In genomic region chr3:62134061-62134496, GRCh38 we compare ENCODE assay signal across 12 cellular contexts.
DNase-seq lines count a peak whose midpoint lies in the region; ATAC-seq and TF ChIP-seq lines count a peak whose summit lies in the region.
"Had no signal": no experiment of that assay in that cellular context is flagged by ENCODE, and none has a peak within 500 bp of the region (broad histone marks: within the 10 kb centered on the region; RNA-seq: fewer than 3 reads in every experiment).

No MANE protein-coding gene starts in this region.

- H3K4me1 ChIP-seq in ascending aorta = peaks cover 4 to 31% of the 10 kb centered on the region in 2 donors
- peaks cover 0 to 10% (median 0%) of the 10 kb centered on the region in 3 donors for H3K4me1 ChIP-seq in esophagus squamous epithelium
- H3K4me1 ChIP-seq in hepatocyte (ENCODE audit: insufficient read depth) = peaks cover 4% of the 10 kb centered on the region

- H3K4me2 ChIP-seq in hepatocyte = no peak overlapping the region

- H3K9me3 ChIP-seq in ascending aorta (no peaks in the 10 kb centered on the region), esophagus squamous epithelium (no peaks in the 10 kb centered on the region), hepatocyte (ENCODE audit: low read depth) (no peaks in the 10 kb centered on the region)

- DNase-seq in AG08395 (ENCODE audit: low spot score) = peak; percentile 8
- DNase-seq in ascending aorta (ENCODE audit: low spot score in 2 of 2) = no peak
- no peak for DNase-seq in left lobe of liver (ENCODE audit: low spot score)
- DNase-seq in NCI-H1436 (lab: John Stamatoyannopoulos, UW) = no peak
- DNase-seq in GDM1 (lab: John Stamatoyannopoulos, UW) = no peak
- no peak for DNase-seq in esophagus squamous epithelium (lab: John Stamatoyannopoulos, UW)
- DNase-seq in hepatocyte (ENCODE audit: low spot score) = no peak
- DNase-seq: activated CD4-positive, alpha-beta memory T cell treated with anti-CD3 and anti-CD28 coated beads, Interleukin-2, amount 10 ng/mL, durations not matched to agents 7 days and 5 days; CD8-positive, alpha-beta memory T cell; retina had no signal

- no peak for TF ChIP-seq EP300 in Ishikawa (IDR thresholded peaks at IDR 0.05; ENCODE audit: borderline replicate concordance)

- H3K27me3 ChIP-seq in ascending aorta (no peaks in the 10 kb centered on the region), esophagus squamous epithelium (no peaks in the 10 kb centered on the region), hepatocyte (no peaks in the 10 kb centered on the region)

- intact Hi-C loops in ascending aorta (cut with DNase I) = loop anchor here (5.0 kb wide), 1 partner anchor 572 kb away; the partner anchor contains the start of gene PTPRG
- intact Hi-C loops in esophagus squamous epithelium (cut with DNase I) = no loop called here

- TF ChIP-seq POLR2A in esophagus squamous epithelium (IDR thresholded peaks at IDR 0.05) = no peak

- H3K27ac ChIP-seq in ascending aorta (peak overlapping the region; percentile 53 to 68), esophagus squamous epithelium (no peak overlapping the region), hepatocyte (no peak overlapping the region)

- H2AFZ ChIP-seq in hepatocyte = no peak overlapping the region

- no peaks in the 10 kb centered on the region for H4K20me1 ChIP-seq in hepatocyte (ENCODE audit: insufficient read depth, poor library complexity, severe bottlenecking)

- no peaks in the 10 kb centered on the region for H3K9me2 ChIP-seq in hepatocyte (replicated peaks; ENCODE audit: insufficient read depth)

- TF ChIP-seq CTCF in ascending aorta (IDR thresholded peaks at IDR 0.05) (no peak), esophagus squamous epithelium (IDR thresholded peaks at IDR 0.05) (no peak), hepatocyte (IDR thresholded peaks at IDR 0.05; ENCODE audit: poor library complexity) (no peak)

- H3K36me3 ChIP-seq in ascending aorta (no peaks in the 10 kb centered on the region), esophagus squamous epithelium (no peaks in the 10 kb centered on the region), hepatocyte (replicated peaks; ENCODE audit: insufficient read depth, low read depth) (no peaks in the 10 kb centered on the region)

- no peak for TF ChIP-seq RAD21 in Ishikawa (IDR thresholded peaks at IDR 0.05; ENCODE audit: low read depth)

- ATAC-seq in left lobe of liver = peak; percentile 46
- ATAC-seq: stimulated activated effector memory CD8-positive, alpha-beta T cell treated with anti-CD3 and anti-CD28 coated beads, Interleukin-12 subunit alpha, Interleukin-12 subunit beta, amount 100 ng/mL, for 72 hours had no signal

- H3K4me3 ChIP-seq in ascending aorta (no peak overlapping the region), esophagus squamous epithelium (no peak overlapping the region), hepatocyte (no peak overlapping the region)

- no peaks in the 10 kb centered on the region for H3K79me2 ChIP-seq in hepatocyte

- 23 to 25% methylated on average over 4 to 6 of the region's 6 CpGs for WGBS in esophagus squamous epithelium, 2 donors
- 54% methylated on average over 6 of the region's 6 CpGs for WGBS in hepatocyte (ENCODE audit: low lambda C conversion rate, missing lambda C conversion rate)

TF ChIP-seq in Ishikawa, 13 proteins besides CTCF, POLR2A, EP300 and RAD21:
- peak; percentile 54 for TF ChIP-seq NFIC (IDR thresholded peaks at IDR 0.05)
- no peak for TF ChIP-seq FOXM1 (IDR thresholded peaks at IDR 0.05; ENCODE audit: borderline replicate concordance, low read depth)
- TF ChIP-seq TEAD4 (IDR thresholded peaks at IDR 0.05) = peak; percentile 75
- TF ChIP-seq EGR1 (IDR thresholded peaks at IDR 0.05) = no peak

Comparison
In these comparisons a context has a peak if more than half of its experiments do, and no peak if none do; other contexts are left out.
1. H3K27ac ChIP-seq: peak in ascending aorta (2 of 2); none in esophagus squamous epithelium (0 of 4) and hepatocyte (single experiment).